Comparison of ENCODE assay signal across 23 cellular contexts in the genomic region with DNA sequence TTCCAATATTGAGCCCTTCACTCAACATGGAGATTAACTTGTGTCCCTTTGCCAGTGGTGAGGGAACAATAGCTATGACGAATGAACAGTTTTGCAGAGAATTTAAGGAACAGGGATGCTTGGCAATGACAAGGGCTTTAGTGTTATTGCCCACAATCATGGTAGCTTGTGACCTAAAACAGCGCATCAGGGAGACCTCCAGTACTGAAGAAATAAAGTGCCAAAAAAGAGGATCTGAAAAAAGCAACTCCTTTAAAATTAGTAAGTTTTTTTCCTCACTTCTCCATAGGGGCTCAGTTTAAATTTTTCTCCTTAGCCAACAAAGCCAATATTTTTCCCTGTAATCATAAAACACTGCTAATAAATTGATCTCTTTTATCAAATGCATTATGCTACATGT. TPM values are rescaled to one million over a fixed set of nuclear protein-coding genes. Genes with fewer than 3 reads are reported as not detected.
A peak's percentile ranks its signal among the peaks of the same experiment; 100 is the strongest.
DNase-seq lines count a peak whose midpoint lies in the region; ATAC-seq and TF ChIP-seq lines count a peak whose summit lies in the region.
"Had no signal": no experiment of that assay in that cellular context is flagged by ENCODE, and none has a peak within 500 bp of the region (broad histone marks: within the 10 kb centered on the region; RNA-seq: fewer than 3 reads in every experiment).

No MANE protein-coding gene starts in this region.

- no peak overlapping the region for H2BK15ac ChIP-seq in mesenchymal stem cell (ENCODE audit: low read depth, poor library complexity, severe bottlenecking)

- 96% methylated on average over 2 of the region's 2 CpGs for WGBS in mesenchymal stem cell
- 94% methylated on average over 2 of the region's 2 CpGs for WGBS in smooth muscle cell (ENCODE audit: low lambda C conversion rate)

- peak; percentile 19 for ATAC-seq in GM18502 (IDR thresholded peaks at IDR 0.05; ENCODE audit: poor library complexity, unreplicated experiment)
- ATAC-seq in GM21528 (IDR thresholded peaks at IDR 0.05; ENCODE audit: low FRiP score, unreplicated experiment) = peak; percentile 41
- ATAC-seq in HG03378 (IDR thresholded peaks at IDR 0.05; ENCODE audit: unreplicated experiment) = peak; percentile 11
- ATAC-seq: HepG2, left lung, mucosa of descending colon, right cardiac atrium had no signal

- no peak overlapping the region for H2BK12ac ChIP-seq in mesenchymal stem cell (ENCODE audit: low read length in 2 of 2)

- H3K27ac ChIP-seq in mesenchymal stem cell (ENCODE audit: low read length, poor library complexity, severe bottlenecking) (peak overlapping the region; percentile 64), smooth muscle cell (ENCODE audit: low read depth) (no peak overlapping the region)
- H3K27ac ChIP-seq: esophagus muscularis mucosa, left lung, transverse colon had no signal

- H2BK5ac ChIP-seq in mesenchymal stem cell (ENCODE audit: low read depth, low read length, poor library complexity, severe bottlenecking) = no peak overlapping the region

- no peak overlapping the region for H3K23ac ChIP-seq in mesenchymal stem cell (ENCODE audit: low read length in 2 of 2)

- H2AK5ac ChIP-seq in mesenchymal stem cell (ENCODE audit: low read length, severe bottlenecking) = no peak overlapping the region

- no peak overlapping the region for H3K14ac ChIP-seq in mesenchymal stem cell (ENCODE audit: low read length in 2 of 2)

- no peak overlapping the region for H4K91ac ChIP-seq in mesenchymal stem cell (ENCODE audit: low read length)

- H4K20me1 ChIP-seq in smooth muscle cell (ENCODE audit: low read depth) = no peaks in the 10 kb centered on the region

- H3K4ac ChIP-seq in mesenchymal stem cell (ENCODE audit: low read depth in 1 of 2, low read length in 2 of 2) = no peak overlapping the region

- H3K4me3 ChIP-seq in mesenchymal stem cell (ENCODE audit: insufficient read depth in 1 of 2, low read depth in 1 of 2, low read length in 2 of 2) (no peak overlapping the region), smooth muscle cell (no peak overlapping the region)
- H3K4me3 ChIP-seq: esophagus muscularis mucosa, left lung, mucosa of descending colon, transverse colon had no signal

- no peak for TF ChIP-seq CTCF in smooth muscle cell (IDR thresholded peaks at IDR 0.05; ENCODE audit: borderline replicate concordance, insufficient read depth, poor library complexity, severe bottlenecking)

- no peak overlapping the region for H4K8ac ChIP-seq in mesenchymal stem cell (ENCODE audit: low read length)

- no peaks in the 10 kb centered on the region for H3F3A ChIP-seq in smooth muscle cell (ENCODE audit: low read depth)

- H3K36me3 ChIP-seq in mesenchymal stem cell (ENCODE audit: control insufficient read depth in 1 of 2, insufficient read depth in 2 of 2, low read depth in 1 of 2, low read length in 2 of 2) (no peaks in the 10 kb centered on the region), smooth muscle cell (ENCODE audit: low read depth) (no peaks in the 10 kb centered on the region)
- H3K36me3 ChIP-seq: esophagus muscularis mucosa, left lung, transverse colon had no signal

- H3K27me3 ChIP-seq in mesenchymal stem cell (ENCODE audit: control insufficient read depth in 1 of 2, insufficient read depth in 1 of 2, low read length in 2 of 2) = no peaks in the 10 kb centered on the region
- no peaks in the 10 kb centered on the region for H3K27me3 ChIP-seq in smooth muscle cell (ENCODE audit: low read depth)
- H3K27me3 ChIP-seq: esophagus muscularis mucosa, left lung, transverse colon had no signal

- no peaks in the 10 kb centered on the region for H3K9me3 ChIP-seq in mesenchymal stem cell (ENCODE audit: control insufficient read depth, low read length)
- H3K9me3 ChIP-seq in smooth muscle cell (replicated peaks; ENCODE audit: low read depth) = no peaks in the 10 kb centered on the region
- H3K9me3 ChIP-seq: esophagus muscularis mucosa, left lung, mucosa of descending colon, transverse colon had no signal

- H2AFZ ChIP-seq in mesenchymal stem cell (ENCODE audit: low read depth, low read length) (no peak overlapping the region), smooth muscle cell (ENCODE audit: low read depth) (no peak overlapping the region)

- H3K9ac ChIP-seq in mesenchymal stem cell (ENCODE audit: low read length) = no peak overlapping the region
- no peak overlapping the region for H3K9ac ChIP-seq in smooth muscle cell (ENCODE audit: low read depth)

- H3K4me2 ChIP-seq in mesenchymal stem cell (ENCODE audit: low read length, poor library complexity, severe bottlenecking) = peak overlapping the region; percentile 7
- H3K4me2 ChIP-seq in smooth muscle cell = no peak overlapping the region

- H3K18ac ChIP-seq in mesenchymal stem cell (ENCODE audit: low read depth in 1 of 2, low read length in 2 of 2) = no peak overlapping the region

- H3K79me1 ChIP-seq in mesenchymal stem cell (replicated peaks; ENCODE audit: low read length, poor library complexity, severe bottlenecking) = no peaks in the 10 kb centered on the region

- H2BK120ac ChIP-seq in mesenchymal stem cell (ENCODE audit: low read depth, low read length) = no peak overlapping the region

- no peaks in the 10 kb centered on the region for H3K79me2 ChIP-seq in smooth muscle cell (ENCODE audit: low read depth)

- H3K4me1 ChIP-seq in mesenchymal stem cell (ENCODE audit: control insufficient read depth, insufficient read depth, low read depth, low read length) = peaks cover 4% of the 10 kb centered on the region
- no peaks in the 10 kb centered on the region for H3K4me1 ChIP-seq in smooth muscle cell (ENCODE audit: low read depth)
- H3K4me1 ChIP-seq: esophagus muscularis mucosa, left lung, transverse colon had no signal

- DNase-seq in mesenchymal stem cell = no peak
- no peak for DNase-seq in activated naive CD4-positive, alpha-beta T cell treated with anti-CD3 and anti-CD28 coated beads, Interleukin-2, amount 50 U/mL, for 16 hours
- no peak for DNase-seq in globus pallidus (ENCODE audit: low spot score)
- no peak for DNase-seq in nucleus accumbens (lab: John Stamatoyannopoulos, UW)
- no peak for DNase-seq in smooth muscle cell (lab: John Stamatoyannopoulos, UW; ENCODE audit: unreplicated experiment)
- DNase-seq: activated gamma-delta T cell treated with Interleukin-2 at 50 U/mL for 16 hours; COR-L47; HCEC 1CT; left lung; MM.1S; mucosa of descending colon; NCI-H2029 treated with DMSO at 0.1 percent for 48 hours; occipital lobe; stimulated activated naive CD4-positive, alpha-beta T cell treated with Interleukin-2 at 50 U/mL for 16 hours; T-helper 1 cell; transverse colon had no signal

RNA-seq across cellular contexts. Expression of a gene that starts 41.8 kb away (rescaled TPM):
- polyA plus RNA-seq in mesenchymal stem cell (2013, experiment 1 of 2) = 253 TPM
- polyA plus RNA-seq in mesenchymal stem cell (2013, experiment 2 of 2) = 279 TPM
- total RNA-seq in smooth muscle cell = 155 and 164 TPM in 2 replicates
- 117 and 137 TPM in 2 replicates for polyA plus RNA-seq in smooth muscle cell
- total RNA-seq: OCI-LY7 had no signal
